ENCODE assay signal across 16 cellular contexts in the genomic region with DNA sequence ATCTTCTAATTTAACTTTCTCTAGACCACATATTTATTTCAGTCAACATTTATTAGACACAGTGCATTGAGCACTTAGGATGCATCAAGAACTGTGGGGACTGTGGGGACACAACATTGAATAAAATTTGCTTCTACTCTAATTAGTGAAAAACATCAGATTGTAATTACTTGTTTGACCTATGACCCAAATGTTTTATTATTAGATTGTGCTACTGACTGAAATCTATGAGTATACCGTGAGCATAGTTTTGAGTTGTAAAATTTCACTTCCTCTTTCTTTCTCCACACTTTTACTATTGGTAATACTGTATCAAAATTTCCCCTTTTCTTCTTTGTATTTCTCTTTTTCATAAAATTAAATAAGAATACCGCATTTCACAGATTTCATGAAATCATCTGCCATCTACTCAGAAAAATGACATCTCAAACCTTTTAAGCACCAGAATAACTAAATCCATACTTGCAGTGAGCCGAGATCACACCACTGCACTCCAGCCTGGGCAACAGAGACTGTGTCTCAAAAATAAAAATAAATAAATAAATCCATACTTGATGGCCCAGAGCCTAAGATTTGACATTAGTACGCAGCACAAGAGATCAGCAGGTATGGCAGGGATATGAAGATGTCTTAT. TPM values are rescaled to one million over a fixed set of nuclear protein-coding genes. Genes with fewer than 3 reads are reported as not detected.
DNase-seq lines count a peak whose midpoint lies in the region; ATAC-seq and TF ChIP-seq lines count a peak whose summit lies in the region.
"Had no signal": no experiment of that assay in that cellular context is flagged by ENCODE, and none has a peak within 500 bp of the region (broad histone marks: within the 10 kb centered on the region; RNA-seq: fewer than 3 reads in every experiment).

No MANE protein-coding gene starts in this region.

- H3F3A ChIP-seq in MM.1S (ENCODE audit: insufficient read depth, low read length), result peaks cover 19% of the 10 kb centered on the region

- H4K20me1 ChIP-seq in MM.1S (ENCODE audit: insufficient read depth, low read length), result no peaks in the 10 kb centered on the region

- H2AFZ ChIP-seq in MM.1S (ENCODE audit: low read length), result no peak overlapping the region

- intact Hi-C loops in activated CD4-positive, alpha-beta T cell treated with anti-CD3 and anti-CD28 coated beads for 36 hours (cut with DNase I, micrococcal nuclease), result loop anchor here in 1 of 2 experiments (5.0 kb wide), 3 partner anchors 37 to 568 kb away; no protein-coding TSS in a partner anchor
- intact Hi-C loops in naive thymus-derived CD4-positive, alpha-beta T cell (cut with micrococcal nuclease), result no loop called here

- H3K4me1 Mint-ChIP-seq in activated CD4-positive, alpha-beta T cell treated with anti-CD3 and anti-CD28 coated beads for 36 hours, result peaks cover 47% of the 10 kb centered on the region
- H3K4me1 Mint-ChIP-seq in naive thymus-derived CD4-positive, alpha-beta T cell, result peaks cover 5 to 24% (median 6%) of the 10 kb centered on the region in 7 donors

- H3K79me2 ChIP-seq in MM.1S (ENCODE audit: low read length), result no peaks in the 10 kb centered on the region

- no peaks in the 10 kb centered on the region for H3K9me2 ChIP-seq in MM.1S (replicated peaks; ENCODE audit: insufficient read depth, low read length)

- H3K27me3 Mint-ChIP-seq in activated CD4-positive, alpha-beta T cell treated with anti-CD3 and anti-CD28 coated beads for 36 hours, result no peaks in the 10 kb centered on the region
- H3K27me3 Mint-ChIP-seq in naive thymus-derived CD4-positive, alpha-beta T cell, result peaks cover 0 to 8% (median 0%) of the 10 kb centered on the region in 5 donors

- no peak overlapping the region for H3K4me3 ChIP-seq in MM.1S (ENCODE audit: low read length)
- H3K4me3 ChIP-seq in naive thymus-derived CD4-positive, alpha-beta T cell (ENCODE audit: low read length), result no peak overlapping the region
- H3K4me3 ChIP-seq: SK-N-MC, tibial artery had no signal

- H3K9me3 ChIP-seq in MM.1S (replicated peaks; ENCODE audit: insufficient read depth, low read length), result no peaks in the 10 kb centered on the region
- H3K9me3 ChIP-seq in naive thymus-derived CD4-positive, alpha-beta T cell (ENCODE audit: control insufficient read depth in 2 of 3, low read length in 3 of 3), result no peaks in the 10 kb centered on the region
- H3K9me3 ChIP-seq: tibial artery had no signal

- CTCF ChIA-PET in activated CD4-positive, alpha-beta T cell treated with anti-CD3 and anti-CD28 coated beads for 36 hours (lab: Charles Lee), result interaction anchor here (1.6 to 4.2 kb wide), 3 partner anchors 14 to 50 kb away, joined by 4 to 19 read pairs (median 16); no protein-coding TSS in a partner anchor
- CTCF ChIA-PET in naive thymus-derived CD4-positive, alpha-beta T cell (lab: Charles Lee), result no interaction called here

- H3K27ac ChIP-seq in MM.1S (ENCODE audit: low read length), result no peak overlapping the region
- H3K27ac ChIP-seq in naive thymus-derived CD4-positive, alpha-beta T cell (ENCODE audit: low read depth, low read length), result no peak overlapping the region
- H3K27ac ChIP-seq: SK-N-MC, tibial artery had no signal

- no peak overlapping the region for H3K9ac ChIP-seq in MM.1S (ENCODE audit: low read length)

- DNase-seq in activated CD4-positive, alpha-beta T cell treated with anti-CD3 and anti-CD28 coated beads for 36 hours, result no peak
- no peak for DNase-seq in activated CD4-positive, alpha-beta T cell treated with anti-CD3 and anti-CD28 coated beads for 48 hours
- DNase-seq in MM.1S (peak; percentile 21), COLO668 (lab: John Stamatoyannopoulos, UW; ENCODE audit: unreplicated experiment) (no peak)
- no peak for DNase-seq in naive thymus-derived CD4-positive, alpha-beta T cell
- no peak for DNase-seq in effector CD8-positive, alpha-beta T cell (lab: John Stamatoyannopoulos, UW)
- DNase-seq: 8988T; activated CD8-positive, alpha-beta memory T cell treated with anti-CD3 and anti-CD28 coated beads, Interleukin-2, amount 50 U/mL, for 4 hours; GDM1; natural killer cell; NCI-H2081; stimulated activated CD4-positive, alpha-beta T cell treated with anti-CD3 and anti-CD28 coated beads, Interleukin-1b, Interleukin-23, amount 100 ng/mL, for 48 hours; tibial artery had no signal

- peaks cover 25% of the 10 kb centered on the region for H3K4me1 ChIP-seq in MM.1S (ENCODE audit: low read length)
- H3K4me1 ChIP-seq in naive thymus-derived CD4-positive, alpha-beta T cell (ENCODE audit: control insufficient read depth in 2 of 2, insufficient read depth in 2 of 2, low read length in 2 of 2), result no peaks in the 10 kb centered on the region

- ATAC-seq in activated CD4-positive, alpha-beta T cell treated with anti-CD3 and anti-CD28 coated beads for 36 hours, result no peak
- ATAC-seq in HG02798 (IDR thresholded peaks at IDR 0.05; ENCODE audit: poor library complexity, unreplicated experiment) (peak; percentile 46), GM19328 (IDR thresholded peaks at IDR 0.05; ENCODE audit: unreplicated experiment) (no peak)
- ATAC-seq in naive thymus-derived CD4-positive, alpha-beta T cell, result peak; percentile 52
- ATAC-seq: natural killer cell had no signal

- H3K27me3 ChIP-seq in MM.1S (replicated peaks; ENCODE audit: insufficient read depth, low read length), result no peaks in the 10 kb centered on the region; the same call in 1 of the 2 replicates
- no peaks in the 10 kb centered on the region for H3K27me3 ChIP-seq in naive thymus-derived CD4-positive, alpha-beta T cell (ENCODE audit: control insufficient read depth in 2 of 2, insufficient read depth in 2 of 2, low read length in 2 of 2)
- H3K27me3 ChIP-seq: tibial artery had no signal

- H3K4me2 ChIP-seq in MM.1S (ENCODE audit: low read depth, low read length), result peak overlapping the region; percentile 38

- H3K36me3 ChIP-seq in MM.1S (replicated peaks; ENCODE audit: insufficient read depth, low read length), result no peaks in the 10 kb centered on the region
- H3K36me3 ChIP-seq in naive thymus-derived CD4-positive, alpha-beta T cell (ENCODE audit: control insufficient read depth in 2 of 3, insufficient read depth in 3 of 3, low read length in 3 of 3), result no peaks in the 10 kb centered on the region
- H3K36me3 ChIP-seq: tibial artery had no signal

- no peak overlapping the region for H3K4me3 Mint-ChIP-seq in activated CD4-positive, alpha-beta T cell treated with anti-CD3 and anti-CD28 coated beads for 36 hours
- no peak overlapping the region for H3K4me3 Mint-ChIP-seq in naive thymus-derived CD4-positive, alpha-beta T cell
- H3K4me3 Mint-ChIP-seq: natural killer cell had no signal

- no peak for TF ChIP-seq CTCF in MM.1S (IDR thresholded peaks at IDR 0.05; ENCODE audit: low read length)

- H3K9me3 Mint-ChIP-seq in activated CD4-positive, alpha-beta T cell treated with anti-CD3 and anti-CD28 coated beads for 36 hours (ENCODE audit: low read depth), result peaks cover 13% of the 10 kb centered on the region
- peaks cover 0 to 6% (median 0%) of the 10 kb centered on the region in 11 donors for H3K9me3 Mint-ChIP-seq in naive thymus-derived CD4-positive, alpha-beta T cell
- H3K9me3 Mint-ChIP-seq: natural killer cell had no signal

- peaks cover 12% of the 10 kb centered on the region for H3K36me3 Mint-ChIP-seq in activated CD4-positive, alpha-beta T cell treated with anti-CD3 and anti-CD28 coated beads for 36 hours (ENCODE audit: low read depth)
- H3K36me3 Mint-ChIP-seq in naive thymus-derived CD4-positive, alpha-beta T cell, result peaks cover 0 to 6% (median 0%) of the 10 kb centered on the region in 5 donors
- H3K36me3 Mint-ChIP-seq: natural killer cell had no signal

- H3K27ac Mint-ChIP-seq in activated CD4-positive, alpha-beta T cell treated with anti-CD3 and anti-CD28 coated beads for 36 hours, result peak overlapping the region; percentile 17
- no peak overlapping the region for H3K27ac Mint-ChIP-seq in naive thymus-derived CD4-positive, alpha-beta T cell
- H3K27ac Mint-ChIP-seq: natural killer cell had no signal

- POLR2A ChIA-PET in activated CD4-positive, alpha-beta T cell treated with anti-CD3 and anti-CD28 coated beads for 36 hours (lab: Charles Lee), result no interaction called here
- POLR2A ChIA-PET in naive thymus-derived CD4-positive, alpha-beta T cell (lab: Charles Lee), result no interaction called here

RNA-seq across cellular contexts. Expression of gene INPP5F, which starts 25.4 kb away (rescaled TPM):
- 10 to 100 TPM; 10.9 to 12.6 TPM for total RNA-seq in activated CD4-positive, alpha-beta T cell treated with anti-CD3 and anti-CD28 coated beads for 36 hours
- total RNA-seq in naive thymus-derived CD4-positive, alpha-beta T cell, result 10 to 100 TPM in 3 of 5 experiments, 1 to 10 TPM in 2; 8.5 to 12.1 (median 10.0) TPM
- polyA plus RNA-seq in naive thymus-derived CD4-positive, alpha-beta T cell, result 1 to 10 TPM; 3.4 to 3.5 TPM

RNA-seq across cellular contexts. Expression of gene BAG3, which starts 49.3 kb away (rescaled TPM):
- total RNA-seq in activated CD4-positive, alpha-beta T cell treated with anti-CD3 and anti-CD28 coated beads for 36 hours, result 10 to 100 TPM; 23.8 to 30.7 TPM
- 10 to 100 TPM; 21.9 to 44.5 (median 23.1) TPM for total RNA-seq in naive thymus-derived CD4-positive, alpha-beta T cell
- 10 to 100 TPM; 17.3 to 64.3 TPM for polyA plus RNA-seq in naive thymus-derived CD4-positive, alpha-beta T cell

Comparison
In these comparisons a context has a peak if more than half of its experiments do, and no peak if none do; other contexts are left out.
1. ATAC-seq: peak in HG02798 (single experiment) and naive thymus-derived CD4-positive, alpha-beta T cell (single experiment); none in activated CD4-positive, alpha-beta T cell treated with anti-CD3 and anti-CD28 coated beads for 36 hours (single experiment) and GM19328 (single experiment).